6 cellular contexts compared by ENCODE assay signal in genomic region chr17:21681576-21681975, GRCh38. TPM values are rescaled to one million over a fixed set of nuclear protein-coding genes. Genes with fewer than 3 reads are reported as not detected.
"Had no signal": no experiment of that assay in that cellular context is flagged by ENCODE, and none has a peak within 500 bp of the region (broad histone marks: within the 10 kb centered on the region; RNA-seq: fewer than 3 reads in every experiment).

No MANE protein-coding gene starts in this region.

RNA-seq across cellular contexts. Expression of gene KCNJ18, which starts 10.7 kb away (rescaled TPM):
- total RNA-seq: GM23248, H7, HepG2, HFFc6, HT1080 had no signal
- polyA plus RNA-seq: GM23248, HepG2, IgD-negative memory B cell had no signal
